In the genomic region with DNA sequence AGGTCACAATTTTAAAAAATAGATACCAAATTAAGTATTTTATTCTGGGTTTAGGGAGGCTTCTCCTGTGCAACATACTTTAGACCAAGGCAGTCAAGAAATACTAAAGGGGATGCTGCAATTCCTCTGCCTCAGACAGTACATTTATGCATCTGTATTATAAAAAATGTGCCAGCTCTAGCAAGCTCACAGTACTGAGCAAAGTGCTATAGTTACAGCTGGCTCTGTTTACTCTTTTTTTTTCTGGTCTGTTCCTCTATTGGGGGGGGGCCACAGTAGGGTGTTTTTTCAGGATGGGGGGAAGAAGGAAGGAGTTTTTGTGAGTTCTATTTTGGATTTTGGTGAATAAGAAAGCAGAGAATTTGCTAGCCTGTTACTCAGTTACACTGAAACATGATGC, we compare ENCODE assay signal across 21 cellular contexts.
DNase-seq lines count a peak whose midpoint lies in the region; ATAC-seq, FAIRE-seq and TF ChIP-seq lines count a peak whose summit lies in the region.
"Had no signal": no experiment of that assay in that cellular context is flagged by ENCODE, and none has a peak within 500 bp of the region (broad histone marks: within the 10 kb centered on the region; RNA-seq: fewer than 3 reads in every experiment).

No MANE protein-coding gene starts in this region.

- no TSS peak for BruUV-seq in IMR-90 (replicated peaks; lab: Mats Ljungman, UMichigan)

- TF ChIP-seq POLR2A in IMR-90 (IDR thresholded peaks at IDR 0.05; ENCODE audit: low read depth, low read length): no peak

- H3K4me1 ChIP-seq in GM23248 (ENCODE audit: insufficient read depth) (peaks cover 8% of the 10 kb centered on the region), IMR-90 (ENCODE audit: control insufficient read depth, insufficient read depth, low read length) (peaks cover 3% of the 10 kb centered on the region), thoracic aorta (ENCODE audit: control insufficient read depth in 1 of 2, low read depth in 2 of 2) (peaks cover 17 to 34% of the 10 kb centered on the region in 2 donors), ascending aorta (peaks cover 0 to 8% of the 10 kb centered on the region in 2 donors)

- no peak overlapping the region for H4K91ac ChIP-seq in IMR-90 (ENCODE audit: insufficient read depth, low read depth, low read length)

- H3K56ac ChIP-seq in IMR-90 (ENCODE audit: extremely low read depth, insufficient read depth, low read length): no peak overlapping the region

- H3K9ac ChIP-seq in GM23248 (no peak overlapping the region), IMR-90 (ENCODE audit: low read depth, low read length) (no peak overlapping the region)

- H3K36me3 ChIP-seq in GM23248 (ENCODE audit: low read depth) (no peaks in the 10 kb centered on the region), IMR-90 (ENCODE audit: control insufficient read depth, insufficient read depth, low read length) (no peaks in the 10 kb centered on the region), thoracic aorta (no peaks in the 10 kb centered on the region), ascending aorta (no peaks in the 10 kb centered on the region)
- H3K36me3 ChIP-seq: BE2C, HAP-1 had no signal

- no peaks in the 10 kb centered on the region for H3F3A ChIP-seq in GM23248 (ENCODE audit: insufficient read depth)

- H3K79me1 ChIP-seq in IMR-90 (ENCODE audit: low read depth in 1 of 2, low read length in 2 of 2): peaks cover 4 to 25% of the 10 kb centered on the region in 2 experiments; a peak in 3 of 4 replicates

- H3K27ac Mint-ChIP-seq in HFFc6: no peak overlapping the region
- H3K27ac Mint-ChIP-seq: CD4-positive, CD25-positive, alpha-beta regulatory T cell; CD8-positive, alpha-beta memory T cell had no signal

- no peaks in the 10 kb centered on the region for H3K27me3 ChIP-seq in GM23248 (replicated peaks; ENCODE audit: insufficient read depth)
- H3K27me3 ChIP-seq in IMR-90 (ENCODE audit: control insufficient read depth, insufficient read depth, low read length): no peaks in the 10 kb centered on the region
- no peaks in the 10 kb centered on the region for H3K27me3 ChIP-seq in thoracic aorta (replicated peaks; ENCODE audit: insufficient read depth)
- no peaks in the 10 kb centered on the region for H3K27me3 ChIP-seq in ascending aorta
- H3K27me3 ChIP-seq: BE2C had no signal

- intact Hi-C loops in IMR-90 (cut with micrococcal nuclease) (no loop called here), ascending aorta (cut with DNase I) (no loop called here)

- H2BK15ac ChIP-seq in IMR-90 (ENCODE audit: low read depth, low read length): no peak overlapping the region

- no peak overlapping the region for H2AK5ac ChIP-seq in IMR-90 (ENCODE audit: low read depth, low read length)

- peak; percentile 15 for DNase-seq in GM23248
- no peak for DNase-seq in IMR-90
- no peak for DNase-seq in thoracic aorta (ENCODE audit: low spot score)
- no peak for DNase-seq in HFFc6
- no peak for DNase-seq in NCI-H1048 (lab: John Stamatoyannopoulos, UW)
- DNase-seq in ascending aorta (ENCODE audit: low spot score in 2 of 2): no peak
- DNase-seq: ACHN; BE2C; C1 segment of cervical spinal cord; CD4-positive, CD25-positive, alpha-beta regulatory T cell; CD8-positive, alpha-beta memory T cell; COR-L47; DMS 273 treated with DMSO at 0.1 percent for 48 hours; DMS53; DND-41; EL had no signal

- H3K79me2 ChIP-seq in GM23248 (ENCODE audit: insufficient read depth): no peaks in the 10 kb centered on the region

- no peak overlapping the region for H2BK120ac ChIP-seq in IMR-90 (ENCODE audit: low read depth, low read length)

- no peaks in the 10 kb centered on the region for H3K36me3 Mint-ChIP-seq in HFFc6 (ENCODE audit: low read depth)

- H3K4me2 ChIP-seq in GM23248 (ENCODE audit: unreplicated experiment): no peak overlapping the region
- no peak overlapping the region for H3K4me2 ChIP-seq in IMR-90 (ENCODE audit: low read depth, low read length)

- TF ChIP-seq CTCF in IMR-90 (conservative IDR thresholded peaks at IDR 0.05; ENCODE audit: low read depth, low read length) (no peak), thoracic aorta (IDR thresholded peaks at IDR 0.05) (no peak), HFFc6 (IDR thresholded peaks at IDR 0.05) (no peak), ascending aorta (IDR thresholded peaks at IDR 0.05) (no peak)

- H4K20me1 ChIP-seq in GM23248 (ENCODE audit: insufficient read depth) (no peaks in the 10 kb centered on the region), IMR-90 (ENCODE audit: insufficient read depth, low read length) (no peaks in the 10 kb centered on the region; the same call in 1 of the 2 replicates)

- H3K9me2 ChIP-seq in GM23248 (ENCODE audit: insufficient read depth): no peaks in the 10 kb centered on the region

- no peak overlapping the region for H3K4ac ChIP-seq in IMR-90 (ENCODE audit: low read depth, low read length)

- CTCF ChIA-PET in IMR-90 (lab: Yijun Ruan, JAX): no interaction called here

- peak; percentile 50 for ATAC-seq in IMR-90 (ENCODE audit: low read depth)
- ATAC-seq in thoracic aorta (ENCODE audit: insufficient number of reproducible peaks, low FRiP score, low read depth): peak; percentile 73
- ATAC-seq: GM12878 had no signal

- H3K9me3 ChIP-seq in GM23248 (ENCODE audit: low read depth) (no peaks in the 10 kb centered on the region), IMR-90 (ENCODE audit: control insufficient read depth, insufficient read depth, low read length) (no peaks in the 10 kb centered on the region), thoracic aorta (no peaks in the 10 kb centered on the region), ascending aorta (no peaks in the 10 kb centered on the region)
- H3K9me3 ChIP-seq: BE2C, HAP-1 had no signal

- H2BK5ac ChIP-seq in IMR-90 (ENCODE audit: low read depth, low read length, poor library complexity, severe bottlenecking): no peak overlapping the region

- in situ Hi-C loops in GM23248 (cut with MboI): no loop called here
- in situ Hi-C loops in IMR-90 (cut with MboI; ENCODE audit: low sequenced_read_pairs): no loop called here

- H3K27me3 Mint-ChIP-seq in HFFc6 (ENCODE audit: insufficient read depth): no peaks in the 10 kb centered on the region
- H3K27me3 Mint-ChIP-seq: CD4-positive, CD25-positive, alpha-beta regulatory T cell; CD8-positive, alpha-beta memory T cell had no signal

- H3K23ac ChIP-seq in IMR-90 (ENCODE audit: low read depth, low read length): no peak overlapping the region

- H3K4me3 ChIP-seq in GM23248 (no peak overlapping the region), IMR-90 (ENCODE audit: insufficient read depth, low read depth, low read length) (no peak overlapping the region), thoracic aorta (no peak overlapping the region), ascending aorta (no peak overlapping the region)
- H3K4me3 ChIP-seq: GM12878, HAP-1 had no signal

- FAIRE-seq in islet of Langerhans (lab: Jason Lieb, UNC): peak; percentile 21
- FAIRE-seq: A204.1, GM12878 had no signal

- H2AK9ac ChIP-seq in IMR-90 (replicated peaks; ENCODE audit: low read depth, low read length, poor library complexity): no peak overlapping the region

- TF ChIP-seq RAD21 in IMR-90 (IDR thresholded peaks at IDR 0.05; ENCODE audit: low read length): no peak

- H3K9me1 ChIP-seq in IMR-90 (ENCODE audit: insufficient read depth, low read length): peaks cover 7% of the 10 kb centered on the region; the same call in 1 of the 2 replicates

- dilution Hi-C loops in IMR-90 (cut with HindIII; ENCODE audit: low sequenced_read_pairs, unreplicated experiment): no loop called here

- no peak overlapping the region for H2BK20ac ChIP-seq in IMR-90 (ENCODE audit: low read depth, low read length)

- H3K4me3 Mint-ChIP-seq in HFFc6: no peak overlapping the region
- H3K4me3 Mint-ChIP-seq: CD4-positive, CD25-positive, alpha-beta regulatory T cell; CD8-positive, alpha-beta memory T cell had no signal

- no peak overlapping the region for H4K5ac ChIP-seq in IMR-90 (ENCODE audit: low read depth, low read length)

- H2AFZ ChIP-seq in GM23248 (no peak overlapping the region), IMR-90 (replicated peaks; ENCODE audit: low read length, poor library complexity) (no peak overlapping the region)

- H3K14ac ChIP-seq in IMR-90 (replicated peaks; ENCODE audit: low read depth, low read length): no peak overlapping the region

- H3K18ac ChIP-seq in IMR-90 (ENCODE audit: low read depth, low read length): no peak overlapping the region

- no peaks in the 10 kb centered on the region for H3K9me3 Mint-ChIP-seq in HFFc6
- H3K9me3 Mint-ChIP-seq: CD8-positive, alpha-beta memory T cell had no signal

- no peak overlapping the region for H3K27ac ChIP-seq in GM23248
- H3K27ac ChIP-seq in IMR-90 (ENCODE audit: insufficient read depth, low read length): no peak overlapping the region; the same call in 1 of the 2 replicates
- H3K27ac ChIP-seq in thoracic aorta: no peak overlapping the region
- no peak overlapping the region for H3K27ac ChIP-seq in ascending aorta
- H3K27ac ChIP-seq: HL-60 had no signal

- POLR2A ChIA-PET in IMR-90 (lab: Charles Lee; ENCODE audit: unreplicated experiment): no interaction called here

- H4K8ac ChIP-seq in IMR-90 (ENCODE audit: low read depth in 2 of 2, low read length in 2 of 2): no peak overlapping the region

- peaks cover 10% of the 10 kb centered on the region for H3K4me1 Mint-ChIP-seq in HFFc6 (ENCODE audit: low read depth)

TF ChIP-seq in IMR-90, 13 proteins besides CTCF, POLR2A, EP300 and RAD21:
- TF ChIP-seq, protein P1, sequence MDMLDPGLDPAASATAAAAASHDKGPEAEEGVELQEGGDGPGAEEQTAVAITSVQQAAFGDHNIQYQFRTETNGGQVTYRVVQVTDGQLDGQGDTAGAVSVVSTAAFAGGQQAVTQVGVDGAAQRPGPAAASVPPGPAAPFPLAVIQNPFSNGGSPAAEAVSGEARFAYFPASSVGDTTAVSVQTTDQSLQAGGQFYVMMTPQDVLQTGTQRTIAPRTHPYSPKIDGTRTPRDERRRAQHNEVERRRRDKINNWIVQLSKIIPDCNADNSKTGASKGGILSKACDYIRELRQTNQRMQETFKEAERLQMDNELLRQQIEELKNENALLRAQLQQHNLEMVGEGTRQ (IDR thresholded peaks at IDR 0.05; ENCODE audit: low read depth, low read length): no peak
- TF ChIP-seq MAFK (IDR thresholded peaks at IDR 0.05; ENCODE audit: low read depth, low read length): no peak
- TF ChIP-seq NFE2L2 (IDR thresholded peaks at IDR 0.05; ENCODE audit: low read depth, low read length): no peak
- no peak for TF ChIP-seq MAZ (IDR thresholded peaks at IDR 0.05; ENCODE audit: borderline replicate concordance, low read depth, low read length)
- TF ChIP-seq RCOR1 (IDR thresholded peaks at IDR 0.05; ENCODE audit: insufficient replicate concordance, low read length): no peak
- TF ChIP-seq, protein P2, sequence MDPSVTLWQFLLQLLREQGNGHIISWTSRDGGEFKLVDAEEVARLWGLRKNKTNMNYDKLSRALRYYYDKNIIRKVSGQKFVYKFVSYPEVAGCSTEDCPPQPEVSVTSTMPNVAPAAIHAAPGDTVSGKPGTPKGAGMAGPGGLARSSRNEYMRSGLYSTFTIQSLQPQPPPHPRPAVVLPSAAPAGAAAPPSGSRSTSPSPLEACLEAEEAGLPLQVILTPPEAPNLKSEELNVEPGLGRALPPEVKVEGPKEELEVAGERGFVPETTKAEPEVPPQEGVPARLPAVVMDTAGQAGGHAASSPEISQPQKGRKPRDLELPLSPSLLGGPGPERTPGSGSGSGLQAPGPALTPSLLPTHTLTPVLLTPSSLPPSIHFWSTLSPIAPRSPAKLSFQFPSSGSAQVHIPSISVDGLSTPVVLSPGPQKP (IDR thresholded peaks at IDR 0.05; ENCODE audit: borderline replicate concordance, low read depth, low read length): no peak
